In genomic region chr19:40603719-40604646, GRCh38 we compare ENCODE assay signal across 8 cellular contexts. TPM values are rescaled to one million over a fixed set of nuclear protein-coding genes. Genes with fewer than 3 reads are reported as not detected.
A peak's percentile ranks its signal among the peaks of the same experiment; 100 is the strongest.
DNase-seq lines count a peak whose midpoint lies in the region; ATAC-seq and TF ChIP-seq lines count a peak whose summit lies in the region.

No MANE protein-coding gene starts in this region.

- peaks cover 24% of the 10 kb centered on the region for H3F3A ChIP-seq in SU-DHL-6 (ENCODE audit: insufficient read depth)

- H3K36me3 ChIP-seq in SU-DHL-6 (ENCODE audit: low read length) (no peaks in the 10 kb centered on the region), cardiac muscle cell (no peaks in the 10 kb centered on the region), trophoblast cell (ENCODE audit: control insufficient read depth in 1 of 2, insufficient read depth in 2 of 2, low read length in 2 of 2) (no peaks in the 10 kb centered on the region), tibial artery (no peaks in the 10 kb centered on the region)

- peak overlapping the region; percentile 82 for H4K91ac ChIP-seq in trophoblast cell (ENCODE audit: low read depth, low read length)

- no peak overlapping the region for H2BK5ac ChIP-seq in trophoblast cell (ENCODE audit: low read depth, low read length, poor library complexity)

- H3K79me2 ChIP-seq in SU-DHL-6 (ENCODE audit: insufficient read depth, low read length), result no peaks in the 10 kb centered on the region
- no peaks in the 10 kb centered on the region for H3K79me2 ChIP-seq in trophoblast cell (ENCODE audit: control insufficient read depth, insufficient read depth, low read length, poor library complexity)

- peak overlapping the region; percentile 42 for H2BK12ac ChIP-seq in trophoblast cell (ENCODE audit: low read length)

- H3K4me3 ChIP-seq in SU-DHL-6 (ENCODE audit: insufficient read depth, low read length, poor library complexity, severe bottlenecking), result peak overlapping the region; percentile 43
- H3K4me3 ChIP-seq in cardiac muscle cell, result peak overlapping the region; percentile 37
- peak overlapping the region; percentile 64 for H3K4me3 ChIP-seq in trophoblast cell (ENCODE audit: low read depth, low read length)
- H3K4me3 ChIP-seq in tibial artery, result peak overlapping the region; percentile 67 to 87

- H3K14ac ChIP-seq in trophoblast cell (ENCODE audit: low read length), result peak overlapping the region; percentile 64

- no peak overlapping the region for H2AK5ac ChIP-seq in trophoblast cell (ENCODE audit: low read length)

- H3K27me3 ChIP-seq in SU-DHL-6 (ENCODE audit: low read length) (no peaks in the 10 kb centered on the region), cardiac muscle cell (peaks cover 11% of the 10 kb centered on the region), trophoblast cell (ENCODE audit: insufficient read depth, low read length) (peaks cover 25% of the 10 kb centered on the region), tibial artery (no peaks in the 10 kb centered on the region)

- H4K12ac ChIP-seq in trophoblast cell (ENCODE audit: low read depth, low read length), result peak overlapping the region; percentile 46

- TF ChIP-seq CTCF in SU-DHL-6 (IDR thresholded peaks at IDR 0.05; ENCODE audit: insufficient read depth, low read length, poor library complexity, severe bottlenecking) (no peak), cardiac muscle cell (IDR thresholded peaks at IDR 0.05; ENCODE audit: low read depth, low read length) (no peak), tibial artery (IDR thresholded peaks at IDR 0.05) (no peak)

- peak overlapping the region; percentile 21 for H3K4ac ChIP-seq in trophoblast cell (ENCODE audit: low read depth, low read length)

- H3K4me1 ChIP-seq in cardiac muscle cell (ENCODE audit: low read depth) (peaks cover 30% of the 10 kb centered on the region), trophoblast cell (ENCODE audit: control insufficient read depth in 1 of 2, insufficient read depth in 2 of 2, low read length in 2 of 2) (peaks cover 23 to 38% of the 10 kb centered on the region in 2 experiments), tibial artery (peaks cover 0 to 72% (median 62%) of the 10 kb centered on the region in 4 donors)

- H4K8ac ChIP-seq in trophoblast cell (ENCODE audit: low read depth, low read length), result peak overlapping the region; percentile 62

- H2AFZ ChIP-seq in SU-DHL-6 (ENCODE audit: low read depth, low read length, severe bottlenecking), result no peak overlapping the region
- H2AFZ ChIP-seq in trophoblast cell (ENCODE audit: insufficient read depth, low read length, poor library complexity), result peak overlapping the region; percentile 69

- H3K79me1 ChIP-seq in trophoblast cell (ENCODE audit: low read length), result peaks cover 21% of the 10 kb centered on the region

- no peaks in the 10 kb centered on the region for H3K9me2 ChIP-seq in SU-DHL-6 (replicated peaks; ENCODE audit: insufficient read depth, low read length)

- H3K27ac ChIP-seq in SU-DHL-6 (ENCODE audit: low read depth, low read length) (no peak overlapping the region), cardiac muscle cell (peak overlapping the region; percentile 84), trophoblast cell (ENCODE audit: low read depth, low read length) (peak overlapping the region; percentile 70), tibial artery (peak overlapping the region; percentile 86 to 90)

- H3K23ac ChIP-seq in trophoblast cell (ENCODE audit: low read length), result no peak overlapping the region

- no peaks in the 10 kb centered on the region for H3K9me3 ChIP-seq in SU-DHL-6 (ENCODE audit: insufficient read depth, low read length)
- no peaks in the 10 kb centered on the region for H3K9me3 ChIP-seq in cardiac muscle cell (ENCODE audit: low read depth)
- H3K9me3 ChIP-seq in trophoblast cell (ENCODE audit: insufficient read depth, low read depth, low read length), result peaks cover 6% of the 10 kb centered on the region
- H3K9me3 ChIP-seq in tibial artery, result no peaks in the 10 kb centered on the region

- WGBS in trophoblast cell (ENCODE audit: extremely low coverage, insufficient coverage, insufficient read length), result no CpG with 5 or more reads among the region's 51 CpGs

- H3K4me2 ChIP-seq in SU-DHL-6 (ENCODE audit: low read depth, low read length, poor library complexity, severe bottlenecking), result peak overlapping the region; percentile 72
- peak overlapping the region; percentile 74 for H3K4me2 ChIP-seq in trophoblast cell (ENCODE audit: low read length)

- intact Hi-C loops in tibial artery (cut with DNase I; ENCODE audit: low total_unique reads), result no loop called here

- DNase-seq in GM04504 (ENCODE audit: low read depth), result peak; percentile 76
- DNase-seq in NCI-H1105 treated with DMSO at 0.1 percent for 48 hours (lab: John Stamatoyannopoulos, UW), result peak; percentile 92
- peak; percentile 91 for DNase-seq in activated naive CD8-positive, alpha-beta T cell treated with anti-CD3 and anti-CD28 coated beads, Interleukin-2, amount 50 U/mL, for 16 hours (ENCODE audit: low read depth, low spot score)
- peak; percentile 97 to 98 for DNase-seq in cardiac muscle cell (ENCODE audit: low read depth in 1 of 2, low spot score in 1 of 2)
- peak; percentile 99 for DNase-seq in trophoblast cell
- peak; percentile 99 to 100 for DNase-seq in tibial artery

- H4K20me1 ChIP-seq in SU-DHL-6 (ENCODE audit: low read depth, low read length), result no peaks in the 10 kb centered on the region

- peak overlapping the region; percentile 38 for H3K18ac ChIP-seq in trophoblast cell (ENCODE audit: low read length)

- no peak overlapping the region for H2BK120ac ChIP-seq in trophoblast cell (ENCODE audit: insufficient read depth, low read length, poor library complexity)

- H3K9ac ChIP-seq in SU-DHL-6 (ENCODE audit: low read length) (no peak overlapping the region), trophoblast cell (ENCODE audit: low read length) (no peak overlapping the region)

- peak; percentile 67 for ATAC-seq in HG02588 (IDR thresholded peaks at IDR 0.05; ENCODE audit: unreplicated experiment)

RNA-seq across cellular contexts. Expression of gene LTBP4, which starts 2.8 kb away (rescaled TPM):
- total RNA-seq in cardiac muscle cell, result 85.3 and 203 TPM in 2 replicates
- 158 and 255 TPM in 2 replicates for polyA plus RNA-seq in cardiac muscle cell
- 93.8 and 98.4 TPM in 2 replicates for polyA plus RNA-seq in trophoblast cell (2013)

RNA-seq across cellular contexts. Expression of gene SHKBP1, which starts 27.3 kb away (rescaled TPM):
- 53.3 and 63.6 TPM in 2 replicates for total RNA-seq in cardiac muscle cell
- polyA plus RNA-seq in cardiac muscle cell, result 70.1 and 83.4 TPM in 2 replicates
- polyA plus RNA-seq in trophoblast cell (2013), result 86.0 and 94.0 TPM in 2 replicates
